Comparison of ENCODE assay signal across 8 cellular contexts in genomic region chr2:240561325-240561971, GRCh38. TPM values are rescaled to one million over a fixed set of nuclear protein-coding genes. Genes with fewer than 3 reads are reported as not detected.
A peak's percentile ranks its signal among the peaks of the same experiment; 100 is the strongest.
DNase-seq lines count a peak whose midpoint lies in the region; ATAC-seq and TF ChIP-seq lines count a peak whose summit lies in the region.

No MANE protein-coding gene starts in this region.

- peak overlapping the region; percentile 77 for H3K4me3 Mint-ChIP-seq in activated CD8-positive, alpha-beta T cell treated with anti-CD3 and anti-CD28 coated beads for 36 hours

- peaks cover 59% of the 10 kb centered on the region for H3K36me3 Mint-ChIP-seq in activated CD8-positive, alpha-beta T cell treated with anti-CD3 and anti-CD28 coated beads for 36 hours (ENCODE audit: low read depth)

- intact Hi-C loops in activated CD8-positive, alpha-beta T cell treated with anti-CD3 and anti-CD28 coated beads for 36 hours (cut with micrococcal nuclease) = no loop called here
- intact Hi-C loops in prostate gland (cut with DNase I) = loop anchor here (2.0 to 10.0 kb wide), 2 partner anchors 25 to 107 kb away; partner anchors contain the start of gene CAPN10

- H3K4me3 ChIP-seq in prostate gland = peak overlapping the region; percentile 71 to 92

- no peak for TF ChIP-seq POLR2A in prostate gland (IDR thresholded peaks at IDR 0.05)

- peak overlapping the region; percentile 91 for H3K27ac Mint-ChIP-seq in activated CD8-positive, alpha-beta T cell treated with anti-CD3 and anti-CD28 coated beads for 36 hours

- WGBS in prostate gland = 20% methylated on average over 14 of the region's 14 CpGs

- peak; percentile 45 for TF ChIP-seq CTCF in activated CD8-positive, alpha-beta T cell treated with anti-CD3 and anti-CD28 coated beads for 36 hours (IDR thresholded peaks at IDR 0.05)
- TF ChIP-seq CTCF in foreskin keratinocyte (conservative IDR thresholded peaks at IDR 0.05) (no peak), prostate gland (IDR thresholded peaks at IDR 0.05) (peak in 1 of 4 experiments; percentile 4)

- POLR2A ChIA-PET in activated CD8-positive, alpha-beta T cell treated with anti-CD3 and anti-CD28 coated beads for 36 hours (lab: Charles Lee) = interaction anchor here (1.0 to 13.3 kb wide), 5 partner anchors 8 to 66 kb away, joined by 3 to 118 read pairs (median 3); partner anchors contain the start of gene CAPN10

- CTCF ChIA-PET in activated CD8-positive, alpha-beta T cell treated with anti-CD3 and anti-CD28 coated beads for 36 hours (lab: Charles Lee) = interaction anchor here (0.6 to 4.6 kb wide), 3 partner anchors 25 to 535 kb away, joined by 3 to 22 read pairs (median 4); partner anchors contain the start of gene CAPN10

- peaks cover 69% of the 10 kb centered on the region for H3K4me1 Mint-ChIP-seq in activated CD8-positive, alpha-beta T cell treated with anti-CD3 and anti-CD28 coated beads for 36 hours (ENCODE audit: low read depth)

- H3K9me3 ChIP-seq in prostate gland = no peaks in the 10 kb centered on the region

- no peaks in the 10 kb centered on the region for H3K36me3 ChIP-seq in prostate gland

- peak overlapping the region; percentile 36 for H3K27ac ChIP-seq in foreskin keratinocyte
- H3K27ac ChIP-seq in prostate gland = peak overlapping the region; percentile 98 to 100

- H3K27me3 Mint-ChIP-seq in activated CD8-positive, alpha-beta T cell treated with anti-CD3 and anti-CD28 coated beads for 36 hours = no peaks in the 10 kb centered on the region

- H3K4me1 ChIP-seq in foreskin keratinocyte = peaks cover 17% of the 10 kb centered on the region
- peaks cover 22% of the 10 kb centered on the region for H3K4me1 ChIP-seq in prostate gland (replicated peaks)

- ATAC-seq in GM18868 (IDR thresholded peaks at IDR 0.05; ENCODE audit: unreplicated experiment) (peak; percentile 0), HG03460 (IDR thresholded peaks at IDR 0.05; ENCODE audit: unreplicated experiment) (peak; percentile 1), foreskin keratinocyte (peak; percentile 0)
- peak; percentile 1 for ATAC-seq in activated CD8-positive, alpha-beta T cell treated with anti-CD3 and anti-CD28 coated beads for 36 hours

- H3K9me3 Mint-ChIP-seq in activated CD8-positive, alpha-beta T cell treated with anti-CD3 and anti-CD28 coated beads for 36 hours = no peaks in the 10 kb centered on the region

- DNase-seq in activated CD8-positive, alpha-beta T cell treated with anti-CD3 and anti-CD28 coated beads for 36 hours = peak; percentile 30
- DNase-seq in foreskin keratinocyte (peak in 1 of 2 donors; percentile 71), prostate gland (ENCODE audit: low spot score) (peak; percentile 54), mesenteric fat pad (ENCODE audit: low spot score) (no peak), hypothalamus (lab: John Stamatoyannopoulos, UW) (no peak)
- DNase-seq in stimulated activated CD4-positive, alpha-beta T cell treated with anti-CD3 and anti-CD28 coated beads, Interleukin-12 subunit alpha, Interleukin-12 subunit beta, amount 100 ng/mL, for 4 hours = no peak

- H3K27me3 ChIP-seq in foreskin keratinocyte = no peaks in the 10 kb centered on the region
- no peaks in the 10 kb centered on the region for H3K27me3 ChIP-seq in prostate gland (replicated peaks; ENCODE audit: insufficient read depth)

RNA-seq across cellular contexts. Expression of gene DUSP28, which starts 1.3 kb away (rescaled TPM):
- 1 to 10 TPM; 4.5 to 6.2 TPM for total RNA-seq in activated CD8-positive, alpha-beta T cell treated with anti-CD3 and anti-CD28 coated beads for 36 hours
- total RNA-seq in foreskin keratinocyte (1.8 and 2.6 TPM in 2 replicates), prostate gland (10 to 100 TPM; 18.4 to 18.6 TPM), mesenteric fat pad (3.8 TPM)
- polyA plus RNA-seq in foreskin keratinocyte = 2.1 and 2.5 TPM in 2 replicates

RNA-seq across cellular contexts. Expression of gene ANKMY1, which starts 3.7 kb away (rescaled TPM):
- total RNA-seq in activated CD8-positive, alpha-beta T cell treated with anti-CD3 and anti-CD28 coated beads for 36 hours = 10 to 100 TPM; 14.5 to 18.6 TPM
- 4.2 and 4.8 TPM in 2 replicates for total RNA-seq in foreskin keratinocyte
- polyA plus RNA-seq in foreskin keratinocyte = 2.8 and 2.9 TPM in 2 replicates
- 10 to 100 TPM; 22.7 to 31.4 TPM for total RNA-seq in prostate gland
- total RNA-seq in mesenteric fat pad = 11.4 TPM

RNA-seq across cellular contexts. Expression of gene RNPEPL1, which starts 6.8 kb away (rescaled TPM):
- total RNA-seq in activated CD8-positive, alpha-beta T cell treated with anti-CD3 and anti-CD28 coated beads for 36 hours = 10 to 100 TPM; 39.1 to 40.5 TPM
- total RNA-seq in foreskin keratinocyte (27.1 and 34.0 TPM in 2 replicates), prostate gland (10 to 100 TPM; 36.9 to 94.7 TPM), mesenteric fat pad (69.9 TPM)
- polyA plus RNA-seq in foreskin keratinocyte = 41.6 and 53.0 TPM in 2 replicates

RNA-seq across cellular contexts. Expression of gene CAPN10, which starts 25.1 kb away (rescaled TPM):
- 10 to 100 TPM; 26.8 to 29.1 TPM for total RNA-seq in activated CD8-positive, alpha-beta T cell treated with anti-CD3 and anti-CD28 coated beads for 36 hours
- total RNA-seq in foreskin keratinocyte (18.2 and 18.4 TPM in 2 replicates), prostate gland (10 to 100 TPM; 25.5 to 68.4 TPM), mesenteric fat pad (18.2 TPM)
- 18.6 and 18.7 TPM in 2 replicates for polyA plus RNA-seq in foreskin keratinocyte

Comparison
In these comparisons a context has a peak if more than half of its experiments do, and no peak if none do; other contexts are left out.
1. DNase-seq: peak in activated CD8-positive, alpha-beta T cell treated with anti-CD3 and anti-CD28 coated beads for 36 hours (single experiment) and prostate gland (single experiment); none in mesenteric fat pad (single experiment), stimulated activated CD4-positive, alpha-beta T cell treated with anti-CD3 and anti-CD28 coated beads, Interleukin-12 subunit alpha, Interleukin-12 subunit beta, amount 100 ng/mL, for 4 hours (single experiment) and hypothalamus (0 of 51).
2. Peak in every context shown above with its lines, with median percentiles within 50 percentile points of each other: ATAC-seq.